ENCODE assay signal across 8 cellular contexts in the genomic region with DNA sequence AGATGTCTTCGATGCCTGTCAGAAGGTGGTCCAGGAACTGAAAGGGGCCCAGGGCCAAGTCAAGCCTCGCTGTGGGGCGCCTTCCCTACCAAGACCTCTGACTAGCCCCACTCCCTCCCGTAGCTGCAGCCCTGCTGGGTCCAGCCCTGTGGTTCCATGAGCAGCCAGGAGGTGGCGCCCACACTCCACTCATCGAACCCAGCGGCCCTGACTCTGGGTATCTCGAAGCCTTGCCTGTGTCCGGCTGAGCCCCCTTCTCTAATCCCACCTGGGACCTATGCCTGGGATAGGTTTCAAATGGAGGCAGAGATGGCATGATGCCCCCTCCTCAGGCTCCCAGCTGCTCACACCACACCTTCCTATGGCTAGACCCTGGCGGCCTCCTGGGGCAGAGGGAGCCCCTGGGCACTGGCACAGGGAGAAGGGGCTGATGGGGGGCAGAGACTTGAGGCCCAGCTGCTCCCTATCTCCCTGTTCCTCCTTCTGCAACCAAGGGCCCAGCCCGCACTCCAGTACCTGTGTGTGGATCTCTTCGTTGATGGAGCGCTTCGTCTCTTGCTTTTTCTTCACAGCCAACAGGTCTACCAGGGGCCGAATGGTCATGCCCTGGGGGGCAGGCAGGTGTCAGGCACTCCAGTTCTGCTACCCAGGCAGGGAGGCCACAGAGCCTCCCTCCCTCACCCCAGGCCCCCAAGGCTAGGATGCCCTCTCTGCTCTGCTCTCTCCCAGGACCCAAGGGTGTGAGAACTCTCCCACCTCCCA. TPM values are rescaled to one million over a fixed set of nuclear protein-coding genes. Genes with fewer than 3 reads are reported as not detected.
DNase-seq lines count a peak whose midpoint lies in the region; ATAC-seq and TF ChIP-seq lines count a peak whose summit lies in the region.

No MANE protein-coding gene starts in this region.

- DNase-seq in BE2C = peak; percentile 67
- DNase-seq in NOMO-1 treated with dmso at 0.1 percent for 144 hours (lab: John Stamatoyannopoulos, UW; ENCODE audit: unreplicated experiment) = peak; percentile 23
- peak; percentile 79 for DNase-seq in activated T-cell treated with anti-CD3 and anti-CD28 coated beads for 1 hour (ENCODE audit: low read depth)
- peak; percentile 86 for DNase-seq in stimulated activated naive CD8-positive, alpha-beta T cell treated with anti-CD3 and anti-CD28 coated beads, Interleukin-15, Interleukin-2, amounts not matched to agents 100 U/mL and 50 U/mL, for 24 hours

- H3K36me3 ChIP-seq in BE2C = 0 out of 2 replicates have a peak, but pooled peaks cover 2% of the 10 kb centered on the region

- H3K9me3 ChIP-seq in BE2C = no peaks in the 10 kb centered on the region

- H3K4me3 ChIP-seq in BE2C (ENCODE audit: low read depth, low read length) = no peak overlapping the region

- H3K9me3 Mint-ChIP-seq in nephron = no peaks in the 10 kb centered on the region

- ATAC-seq in GM21576 (IDR thresholded peaks at IDR 0.05; ENCODE audit: unreplicated experiment) (peak; percentile 35), esophagus mucosa (peak; percentile 54), GM21529 (IDR thresholded peaks at IDR 0.05; ENCODE audit: unreplicated experiment) (no peak)
- peak; percentile 32 for ATAC-seq in stimulated activated naive CD8-positive, alpha-beta T cell treated with anti-CD3 and anti-CD28 coated beads, Interleukin-15, Interleukin-2, amounts not matched to agents 100 U/mL and 50 U/mL, for 24 hours

- no peak overlapping the region for H3K4me3 Mint-ChIP-seq in nephron

- TF ChIP-seq CTCF in BE2C (IDR thresholded peaks at IDR 0.05; ENCODE audit: low read depth, low read length) (peak; percentile 75), nephron (IDR thresholded peaks at IDR 0.05; ENCODE audit: unreplicated experiment in 3 of 3) (peak; percentile 94 to 98 (median 95))

- H3K27ac Mint-ChIP-seq in nephron = peak overlapping the region in 2 of 3 experiments; percentile 57 to 62

- H3K4me1 Mint-ChIP-seq in nephron = peaks cover 16% of the 10 kb centered on the region

- H3K36me3 Mint-ChIP-seq in nephron (ENCODE audit: low read depth) = no peaks in the 10 kb centered on the region

- peaks cover 20% of the 10 kb centered on the region for H3K4me1 ChIP-seq in BE2C

- no peaks in the 10 kb centered on the region for H3K27me3 ChIP-seq in BE2C

- H3K27me3 Mint-ChIP-seq in nephron (ENCODE audit: low read depth) = no peaks in the 10 kb centered on the region

RNA-seq across cellular contexts. Expression of a gene that starts 52.0 kb away (rescaled TPM):
- polyA plus RNA-seq in BE2C (2012; ENCODE audit: insufficient read depth, insufficient read length, low read depth) = 15.6 TPM
- total RNA-seq in esophagus mucosa = 27.3 TPM

Comparison
In these comparisons a context has a peak if more than half of its experiments do, and no peak if none do; other contexts are left out.
1. DNase-seq: peak in every context shown above with its lines; median percentile 86 in stimulated activated naive CD8-positive, alpha-beta T cell treated with anti-CD3 and anti-CD28 coated beads, Interleukin-15, Interleukin-2, amounts not matched to agents 100 U/mL and 50 U/mL, for 24 hours; 79 in activated T-cell treated with anti-CD3 and anti-CD28 coated beads for 1 hour; 67 in BE2C; 23 in NOMO-1 treated with dmso at 0.1 percent for 144 hours.